Comparison of ENCODE assay signal across 22 cellular contexts in the genomic region with DNA sequence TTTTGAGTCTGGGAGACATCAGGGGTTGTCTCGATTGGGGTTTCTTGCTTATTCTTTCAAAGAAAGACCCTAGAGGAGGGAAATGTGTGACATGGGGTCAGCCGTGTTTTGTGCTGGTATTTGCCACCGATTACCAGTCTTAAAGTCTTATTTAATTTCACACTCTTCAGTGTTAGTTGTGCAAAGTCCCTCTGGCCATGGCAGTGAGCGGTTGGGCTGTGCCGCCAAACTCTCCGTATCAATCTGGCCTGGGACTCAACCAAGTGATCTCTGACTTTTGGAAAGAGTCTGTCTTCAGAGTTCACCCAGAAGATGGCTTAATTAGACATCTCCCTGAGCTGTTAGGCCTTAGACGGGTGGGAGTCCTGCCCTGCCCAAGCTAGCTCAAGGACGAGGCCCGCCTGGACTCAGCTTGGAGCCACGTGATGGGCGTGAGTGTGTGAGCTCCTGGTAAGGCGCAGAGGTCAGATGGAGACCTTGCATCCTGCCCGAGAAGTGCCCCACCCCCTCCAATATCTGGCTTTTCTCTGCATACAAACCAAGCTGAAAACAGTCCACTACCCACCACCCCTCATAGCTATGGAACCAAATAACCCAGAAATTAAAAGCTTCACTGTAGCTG. TPM values are rescaled to one million over a fixed set of nuclear protein-coding genes. Genes with fewer than 3 reads are reported as not detected.
"Had no signal": no experiment of that assay in that cellular context is flagged by ENCODE, and none has a peak within 500 bp of the region (broad histone marks: within the 10 kb centered on the region; RNA-seq: fewer than 3 reads in every experiment).

No MANE protein-coding gene starts in this region.

- H3K9me3 Mint-ChIP-seq: activated CD4-positive, alpha-beta memory T cell treated with anti-CD3 and anti-CD28 coated beads, Interleukin-2, amount 10 ng/mL, durations not matched to agents 7 days and 5 days; central memory CD8-positive, alpha-beta T cell; effector memory CD8-positive, alpha-beta T cell had no signal

- H3K36me3 Mint-ChIP-seq: immature natural killer cell had no signal

- H3K4me3 Mint-ChIP-seq: activated CD4-positive, alpha-beta memory T cell treated with anti-CD3 and anti-CD28 coated beads, Interleukin-2, amount 10 ng/mL, durations not matched to agents 7 days and 5 days; activated CD4-positive, alpha-beta T cell treated with anti-CD3 and anti-CD28 coated beads, Interleukin-2, amount 10 ng/mL, durations not matched to agents 24 days and 14 days; activated naive CD4-positive, alpha-beta T cell treated with anti-CD3 and anti-CD28 coated beads, Interleukin-2, amount 50 U/mL, for 24 hours; central memory CD8-positive, alpha-beta T cell; effector memory CD8-positive, alpha-beta T cell; natural killer cell had no signal

- H3K9me3 ChIP-seq: ascending aorta, breast epithelium, esophagus muscularis mucosa, gastroesophageal sphincter, heart left ventricle, left ventricle myocardium inferior, pancreas, sigmoid colon, upper lobe of right lung had no signal

- DNase-seq: activated CD4-positive, alpha-beta memory T cell treated with anti-CD3 and anti-CD28 coated beads, Interleukin-2, amount 10 ng/mL, durations not matched to agents 7 days and 5 days; activated CD4-positive, alpha-beta T cell treated with anti-CD3 and anti-CD28 coated beads, Interleukin-2, amount 10 ng/mL, durations not matched to agents 24 days and 14 days; activated gamma-delta T cell; dorsolateral prefrontal cortex; effector memory CD8-positive, alpha-beta T cell; heart left ventricle; immature natural killer cell; left ventricle myocardium inferior; midbrain; natural killer cell; pancreas; sigmoid colon; stimulated activated CD4-positive, alpha-beta T cell treated with anti-CD3 and anti-CD28 coated beads, Interleukin-4, amount 100 ng/mL, for 4 hours; stimulated activated naive CD8-positive, alpha-beta T cell treated with anti-CD3 and anti-CD28 coated beads, Interleukin-15, Interleukin-2, amounts not matched to agents 100 U/mL and 50 U/mL, for 24 hours; upper lobe of right lung had no signal

- H3K4me3 ChIP-seq: ascending aorta, breast epithelium, dorsolateral prefrontal cortex, esophagus muscularis mucosa, gastroesophageal sphincter, heart left ventricle, left ventricle myocardium inferior, pancreas, sigmoid colon, upper lobe of right lung had no signal

- H3K27ac ChIP-seq: ascending aorta, breast epithelium, dorsolateral prefrontal cortex, esophagus muscularis mucosa, gastroesophageal sphincter, heart left ventricle, left ventricle myocardium inferior, pancreas, sigmoid colon, upper lobe of right lung had no signal

- H3K36me3 ChIP-seq: ascending aorta, breast epithelium, esophagus muscularis mucosa, gastroesophageal sphincter, heart left ventricle, left ventricle myocardium inferior, pancreas, sigmoid colon, upper lobe of right lung had no signal

- H3K27ac Mint-ChIP-seq: activated CD4-positive, alpha-beta memory T cell treated with anti-CD3 and anti-CD28 coated beads, Interleukin-2, amount 10 ng/mL, durations not matched to agents 7 days and 5 days; activated CD4-positive, alpha-beta T cell treated with anti-CD3 and anti-CD28 coated beads, Interleukin-2, amount 10 ng/mL, durations not matched to agents 24 days and 14 days; activated naive CD4-positive, alpha-beta T cell treated with anti-CD3 and anti-CD28 coated beads, Interleukin-2, amount 50 U/mL, for 24 hours; effector memory CD8-positive, alpha-beta T cell; immature natural killer cell; natural killer cell had no signal

RNA-seq across cellular contexts. Expression of gene PITX2, which starts 3.8 kb away (rescaled TPM):
- total RNA-seq: ascending aorta, dorsolateral prefrontal cortex, left ventricle myocardium inferior, lung microvascular endothelial cell, natural killer cell, upper lobe of right lung had no signal
